9 cellular contexts compared by ENCODE assay signal in genomic region chr2:177252808-177253531, GRCh38. TPM values are rescaled to one million over a fixed set of nuclear protein-coding genes. Genes with fewer than 3 reads are reported as not detected.
A peak's percentile ranks its signal among the peaks of the same experiment; 100 is the strongest.
DNase-seq lines count a peak whose midpoint lies in the region; ATAC-seq, FAIRE-seq and TF ChIP-seq lines count a peak whose summit lies in the region.
"Had no signal": no experiment of that assay in that cellular context is flagged by ENCODE, and none has a peak within 500 bp of the region (broad histone marks: within the 10 kb centered on the region; RNA-seq: fewer than 3 reads in every experiment).

No MANE protein-coding gene starts in this region.

- H3K27ac Mint-ChIP-seq in activated T-helper 2 cell treated with anti-CD3 and anti-CD28 coated beads, Interferon-gamma antibody, Interleukin-2, Interleukin-4, amounts not matched to agents 10 μg/mL and 5 μg/mL and 100 μg/mL, durations not matched to agents 14 hours and 24 hours and 36 hours: peak overlapping the region; percentile 81

- H3K9me3 Mint-ChIP-seq in activated T-cell treated with anti-CD3 and anti-CD28 coated beads, Interleukin-2, amount 50 U/mL, for 4 hours: no peaks in the 10 kb centered on the region
- peaks cover 1% of the 10 kb centered on the region for H3K9me3 Mint-ChIP-seq in activated T-helper 2 cell treated with anti-CD3 and anti-CD28 coated beads, Interferon-gamma antibody, Interleukin-2, Interleukin-4, amounts not matched to agents 10 μg/mL and 5 μg/mL and 100 μg/mL, durations not matched to agents 14 hours and 24 hours and 36 hours

- no peak for ATAC-seq in activated T-cell treated with anti-CD3 and anti-CD28 coated beads, Interleukin-2, amount 50 U/mL, for 4 hours

- DNase-seq in activated T-cell treated with anti-CD3 and anti-CD28 coated beads, Interleukin-2, amount 50 U/mL, for 4 hours: no peak
- DNase-seq in activated T-cell treated with anti-CD3 and anti-CD28 coated beads, Interleukin-2, amount 50 U/mL, for 48 hours: no peak
- DNase-seq in activated T-helper 2 cell treated with anti-CD3 and anti-CD28 coated beads, Interferon-gamma antibody, Interleukin-2, Interleukin-4, amounts not matched to agents 10 μg/mL and 5 μg/mL and 100 μg/mL, durations not matched to agents 14 hours and 24 hours and 36 hours (ENCODE audit: low spot score): no peak
- no peak for DNase-seq in kidney
- no peak for DNase-seq in thyroid gland
- no peak for DNase-seq in globus pallidus (ENCODE audit: low spot score)
- DNase-seq in NCI-H1417 treated with DMSO at 0.1 percent for 48 hours (lab: John Stamatoyannopoulos, UW): no peak
- DNase-seq in head of caudate nucleus: no peak
- DNase-seq: NCI-H2171 had no signal

- no peaks in the 10 kb centered on the region for H3K9me3 ChIP-seq in kidney (ENCODE audit: control insufficient read depth in 1 of 2, low read length in 2 of 2)
- H3K9me3 ChIP-seq in thyroid gland: no peaks in the 10 kb centered on the region

- peak overlapping the region; percentile 60 for H3K4me3 Mint-ChIP-seq in activated T-cell treated with anti-CD3 and anti-CD28 coated beads, Interleukin-2, amount 50 U/mL, for 4 hours
- H3K4me3 Mint-ChIP-seq in activated T-helper 2 cell treated with anti-CD3 and anti-CD28 coated beads, Interferon-gamma antibody, Interleukin-2, Interleukin-4, amounts not matched to agents 10 μg/mL and 5 μg/mL and 100 μg/mL, durations not matched to agents 14 hours and 24 hours and 36 hours (ENCODE audit: low read depth): peak overlapping the region; percentile 20

- no peaks in the 10 kb centered on the region for H3K27me3 ChIP-seq in thyroid gland

- intact Hi-C loops in activated T-helper 2 cell treated with anti-CD3 and anti-CD28 coated beads, Interferon-gamma antibody, Interleukin-2, Interleukin-4, amounts not matched to agents 10 μg/mL and 5 μg/mL and 100 μg/mL, durations not matched to agents 14 hours and 24 hours and 36 hours (cut with micrococcal nuclease): no loop called here
- intact Hi-C loops in kidney (cut with DNase I) (no loop called here), thyroid gland (cut with DNase I) (no loop called here), head of caudate nucleus (cut with DNase I) (no loop called here)

- H3K4me3 ChIP-seq in kidney (ENCODE audit: low read length in 2 of 2): peak overlapping the region; percentile 10 to 32
- no peak overlapping the region for H3K4me3 ChIP-seq in thyroid gland (replicated peaks in 1 of 3)

- peaks cover 48% of the 10 kb centered on the region for H3K36me3 Mint-ChIP-seq in activated T-cell treated with anti-CD3 and anti-CD28 coated beads, Interleukin-2, amount 50 U/mL, for 4 hours (ENCODE audit: insufficient read depth)
- H3K36me3 Mint-ChIP-seq in activated T-helper 2 cell treated with anti-CD3 and anti-CD28 coated beads, Interferon-gamma antibody, Interleukin-2, Interleukin-4, amounts not matched to agents 10 μg/mL and 5 μg/mL and 100 μg/mL, durations not matched to agents 14 hours and 24 hours and 36 hours (ENCODE audit: low read depth): peaks cover 68% of the 10 kb centered on the region

- H3K36me3 ChIP-seq in kidney (ENCODE audit: control insufficient read depth in 1 of 2, insufficient read depth in 2 of 2, low read length in 2 of 2): no peaks in the 10 kb centered on the region
- peaks cover 0 to 4% of the 10 kb centered on the region in 2 donors for H3K36me3 ChIP-seq in thyroid gland

- peaks cover 57 to 66% of the 10 kb centered on the region in 2 donors for H3K4me1 ChIP-seq in kidney (ENCODE audit: control insufficient read depth in 1 of 2, insufficient read depth in 1 of 2, low read depth in 1 of 2, low read length in 2 of 2)
- H3K4me1 ChIP-seq in thyroid gland: peaks cover 84 to 93% of the 10 kb centered on the region in 2 donors

- H3K27ac ChIP-seq in kidney (ENCODE audit: low read depth in 2 of 2, low read length in 2 of 2) (peak overlapping the region; percentile 66 to 79), thyroid gland (peak overlapping the region in 2 of 3 donors; percentile 39 to 64)

- H3K9ac ChIP-seq in kidney (ENCODE audit: low read length in 2 of 2): peak overlapping the region in 1 of 2 donors; percentile 19

- TF ChIP-seq CTCF in kidney (IDR thresholded peaks at IDR 0.05; ENCODE audit: borderline replicate concordance, extremely low read depth, insufficient read depth) (no peak), thyroid gland (IDR thresholded peaks at IDR 0.05) (no peak)

- no peak for TF ChIP-seq POLR2A in thyroid gland (IDR thresholded peaks at IDR 0.05)

- 82 to 85% methylated on average over 5 of the region's 5 CpGs for WGBS in thyroid gland, 2 donors

- H3K27me3 Mint-ChIP-seq in activated T-cell treated with anti-CD3 and anti-CD28 coated beads, Interleukin-2, amount 50 U/mL, for 4 hours (ENCODE audit: low read depth): no peaks in the 10 kb centered on the region
- H3K27me3 Mint-ChIP-seq in activated T-helper 2 cell treated with anti-CD3 and anti-CD28 coated beads, Interferon-gamma antibody, Interleukin-2, Interleukin-4, amounts not matched to agents 10 μg/mL and 5 μg/mL and 100 μg/mL, durations not matched to agents 14 hours and 24 hours and 36 hours (ENCODE audit: low read depth): no peaks in the 10 kb centered on the region

- no peak for FAIRE-seq in kidney (lab: Jason Lieb, UNC)

- H3K4me1 Mint-ChIP-seq in activated T-cell treated with anti-CD3 and anti-CD28 coated beads, Interleukin-2, amount 50 U/mL, for 4 hours (ENCODE audit: low read depth): peaks cover 85% of the 10 kb centered on the region
- H3K4me1 Mint-ChIP-seq in activated T-helper 2 cell treated with anti-CD3 and anti-CD28 coated beads, Interferon-gamma antibody, Interleukin-2, Interleukin-4, amounts not matched to agents 10 μg/mL and 5 μg/mL and 100 μg/mL, durations not matched to agents 14 hours and 24 hours and 36 hours (ENCODE audit: low read depth): peaks cover 76% of the 10 kb centered on the region

RNA-seq across cellular contexts. Expression of gene NFE2L2, which starts 11.6 kb away (rescaled TPM):
- total RNA-seq in activated T-cell treated with anti-CD3 and anti-CD28 coated beads, Interleukin-2, amount 50 U/mL, for 4 hours: 10 to 100 TPM; 58.5 to 62.4 (median 60.5) TPM
- 55.8 and 56.2 TPM in 2 replicates for total RNA-seq in activated T-helper 2 cell treated with anti-CD3 and anti-CD28 coated beads, Interferon-gamma antibody, Interleukin-2, Interleukin-4, amounts not matched to agents 10 μg/mL and 5 μg/mL and 100 μg/mL, durations not matched to agents 14 hours and 24 hours and 36 hours
- total RNA-seq in kidney: 149 TPM
- 105 TPM for polyA plus RNA-seq in kidney (ENCODE audit: insufficient read depth, low read depth, low replicate concordance)
- total RNA-seq in thyroid gland: 100 to 1,000 TPM; 139 to 157 (median 144) TPM

RNA-seq across cellular contexts. Expression of gene HNRNPA3, which starts 40.4 kb away (rescaled TPM):
- 100 to 1,000 TPM; 292 to 332 (median 316) TPM for total RNA-seq in activated T-cell treated with anti-CD3 and anti-CD28 coated beads, Interleukin-2, amount 50 U/mL, for 4 hours
- 322 and 323 TPM in 2 replicates for total RNA-seq in activated T-helper 2 cell treated with anti-CD3 and anti-CD28 coated beads, Interferon-gamma antibody, Interleukin-2, Interleukin-4, amounts not matched to agents 10 μg/mL and 5 μg/mL and 100 μg/mL, durations not matched to agents 14 hours and 24 hours and 36 hours
- 173 TPM for total RNA-seq in kidney
- polyA plus RNA-seq in kidney (ENCODE audit: insufficient read depth, low read depth, low replicate concordance): 156 TPM
- 100 to 1,000 TPM in 1 of 4 donors, 10 to 100 TPM in 3; 80.3 to 115 (median 82.3) TPM for total RNA-seq in thyroid gland

Comparison
In these comparisons a context has a peak if more than half of its experiments do, and no peak if none do; other contexts are left out.
1. H3K4me3 ChIP-seq: peak in kidney (2 of 2); none in thyroid gland (0 of 3).